1 cellular context compared by ENCODE assay signal in genomic region chr11:118359295-118359958, GRCh38.
TF ChIP-seq lines count a peak whose summit lies in the region.

UBE4A (plus strand) TSS chr11:118359600; CDS start chr11:118365081, 5,481 bp downstream.

TF ChIP-seq in HepG2, 621 proteins besides CTCF, POLR2A, EP300 and RAD21 (continued from another document):
- TF ChIP-seq ZNF646 (CRISPR knock-in tag; IDR thresholded peaks at IDR 0.05) = no peak
- no peak for TF ChIP-seq AFF4 (CRISPR knock-in tag; IDR thresholded peaks at IDR 0.05)
- peak; percentile 79 for TF ChIP-seq SIN3B (IDR thresholded peaks at IDR 0.05; ENCODE audit: low read length)
- TF ChIP-seq RXRA (CRISPR knock-in tag; IDR thresholded peaks at IDR 0.05) = peak; percentile 72
- TF ChIP-seq ZNF512B (CRISPR knock-in tag; IDR thresholded peaks at IDR 0.05; ENCODE audit: borderline replicate concordance) = peak; percentile 73; the same call in 1 of the 2 replicates
- TF ChIP-seq FOXM1 (CRISPR knock-in tag; IDR thresholded peaks at IDR 0.05) = no peak
- TF ChIP-seq ATF1 (CRISPR knock-in tag; IDR thresholded peaks at IDR 0.05) = peak; percentile 99
- peak; percentile 98 for TF ChIP-seq KMT2B (CRISPR knock-in tag; IDR thresholded peaks at IDR 0.05)
- peak; percentile 67; the same call in 1 of the 2 replicates for TF ChIP-seq KDM4B (CRISPR knock-in tag; IDR thresholded peaks at IDR 0.05)
- TF ChIP-seq CBX5 (CRISPR knock-in tag; IDR thresholded peaks at IDR 0.05; ENCODE audit: borderline replicate concordance) = peak; percentile 85; the same call in 1 of the 2 replicates
- TF ChIP-seq MAZ (IDR thresholded peaks at IDR 0.05; ENCODE audit: borderline replicate concordance, low read depth, low read length) = no peak
- TF ChIP-seq MAZ (CRISPR knock-in tag; IDR thresholded peaks at IDR 0.05; ENCODE audit: low read depth) = peak; percentile 83
- TF ChIP-seq BHLHE40 (IDR thresholded peaks at IDR 0.05; ENCODE audit: low read length) = 0 out of 2 replicates have a peak, but pooled peaks have one; percentile 18
- TF ChIP-seq ZMYM4 (CRISPR knock-in tag; IDR thresholded peaks at IDR 0.05) = peak; percentile 99
- 0 out of 2 replicates have a peak, but pooled peaks have one; percentile 10 for TF ChIP-seq ZNF629 (CRISPR knock-in tag; conservative IDR thresholded peaks at IDR 0.05)
- 0 out of 2 replicates have a peak, but pooled peaks have one; percentile 57 for TF ChIP-seq MTERF4 (CRISPR knock-in tag; IDR thresholded peaks at IDR 0.05)
- no peak for TF ChIP-seq ZNF75D (CRISPR knock-in tag; IDR thresholded peaks at IDR 0.05; ENCODE audit: borderline replicate concordance)
- TF ChIP-seq ZBTB14 (CRISPR knock-in tag; IDR thresholded peaks at IDR 0.05) = no peak
- TF ChIP-seq HES4 (CRISPR knock-in tag; IDR thresholded peaks at IDR 0.05; ENCODE audit: borderline replicate concordance) = 0 out of 2 replicates have a peak, but pooled peaks have one; percentile 25
- peak; percentile 100 for TF ChIP-seq GABPB1 (CRISPR knock-in tag; IDR thresholded peaks at IDR 0.05)
- TF ChIP-seq ZNF777 (CRISPR knock-in tag; IDR thresholded peaks at IDR 0.05) = peak; percentile 55; the same call in 1 of the 2 replicates
- TF ChIP-seq ZGPAT (CRISPR knock-in tag; IDR thresholded peaks at IDR 0.05) = peak; percentile 77; the same call in 1 of the 2 replicates
- no peak for TF ChIP-seq HMGA1 (CRISPR knock-in tag; conservative IDR thresholded peaks at IDR 0.05)
- no peak for TF ChIP-seq CBX2 (IDR thresholded peaks at IDR 0.05; ENCODE audit: low read depth, low read length)
- TF ChIP-seq CBX2 (CRISPR knock-in tag; IDR thresholded peaks at IDR 0.05; ENCODE audit: low read depth) = no peak
- peak; percentile 86 for TF ChIP-seq ZNF501 (CRISPR knock-in tag; IDR thresholded peaks at IDR 0.05)
- no peak for TF ChIP-seq ZNF337 (CRISPR knock-in tag; IDR thresholded peaks at IDR 0.05; ENCODE audit: borderline replicate concordance, low read depth)
- TF ChIP-seq ZKSCAN5 (CRISPR knock-in tag; IDR thresholded peaks at IDR 0.05) = 0 out of 2 replicates have a peak, but pooled peaks have one; percentile 50
